ENCODE assay signal across 21 cellular contexts in genomic region chr10:7634142-7634894, GRCh38. TPM values are rescaled to one million over a fixed set of nuclear protein-coding genes. Genes with fewer than 3 reads are reported as not detected.
DNase-seq lines count a peak whose midpoint lies in the region; ATAC-seq and TF ChIP-seq lines count a peak whose summit lies in the region.
"Had no signal": no experiment of that assay in that cellular context is flagged by ENCODE, and none has a peak within 500 bp of the region (broad histone marks: within the 10 kb centered on the region; RNA-seq: fewer than 3 reads in every experiment).

No MANE protein-coding gene starts in this region.

- H3K27ac ChIP-seq in DND-41 (ENCODE audit: low read length) (no peak overlapping the region), esophagus squamous epithelium (peak overlapping the region in 3 of 4 donors; percentile 35 to 78 (median 77)), mesenchymal stem cell (ENCODE audit: low read length, poor library complexity, severe bottlenecking) (no peak overlapping the region), stomach (peak overlapping the region in 4 of 5 donors; percentile 38 to 66 (median 52))
- H3K27ac ChIP-seq: parathyroid adenoma, PC-9, spleen had no signal

- H3K4me3 ChIP-seq in DND-41 (ENCODE audit: low read depth in 1 of 2, low read length in 2 of 2) (no peak overlapping the region), esophagus squamous epithelium (peak overlapping the region in 1 of 4 donors; percentile 23), mesenchymal stem cell (ENCODE audit: insufficient read depth in 1 of 2, low read depth in 1 of 2, low read length in 2 of 2) (peak overlapping the region in 1 of 2 experiments; percentile 46), stomach (no peak overlapping the region)
- H3K4me3 ChIP-seq: PC-9, spleen had no signal

- 75% methylated on average over 10 of the region's 10 CpGs for WGBS in esophagus squamous epithelium, 2 donors
- WGBS in mesenchymal stem cell = 39% methylated on average over 9 of the region's 10 CpGs
- 64 to 79% (median 71%) methylated on average over 10 of the region's 10 CpGs for WGBS in stomach, 5 donors

- H3K27me3 Mint-ChIP-seq in activated CD4-positive, alpha-beta memory T cell treated with anti-CD3 and anti-CD28 coated beads, Interleukin-2, amount 10 ng/mL, durations not matched to agents 7 days and 5 days = peaks cover 7% of the 10 kb centered on the region

- H2AFZ ChIP-seq in DND-41 (ENCODE audit: low read depth, low read length) (0 out of 2 replicates have a peak overlapping the region, but pooled peaks have one; percentile 21), mesenchymal stem cell (ENCODE audit: low read depth, low read length) (no peak overlapping the region)
- H2AFZ ChIP-seq: parathyroid adenoma, PC-9 had no signal

- H3K4me2 ChIP-seq in DND-41 (ENCODE audit: insufficient read depth, low read length) (no peak overlapping the region), mesenchymal stem cell (ENCODE audit: low read length, poor library complexity, severe bottlenecking) (no peak overlapping the region)
- H3K4me2 ChIP-seq: PC-9 had no signal

- POLR2A ChIA-PET in activated CD4-positive, alpha-beta memory T cell treated with anti-CD3 and anti-CD28 coated beads, Interleukin-2, amount 10 ng/mL, durations not matched to agents 7 days and 5 days (lab: Charles Lee) = no interaction called here

- no peak overlapping the region for H3K14ac ChIP-seq in mesenchymal stem cell (ENCODE audit: low read length in 2 of 2)

- no peak for TF ChIP-seq CTCF in DND-41 (IDR thresholded peaks at IDR 0.05; ENCODE audit: borderline replicate concordance, extremely low read depth, low read length, poor library complexity, severe bottlenecking)
- no peak for TF ChIP-seq CTCF in esophagus squamous epithelium (IDR thresholded peaks at IDR 0.05)
- TF ChIP-seq CTCF in stomach (IDR thresholded peaks at IDR 0.05) = no peak

- peaks cover 7% of the 10 kb centered on the region for H3K9me3 Mint-ChIP-seq in activated CD4-positive, alpha-beta memory T cell treated with anti-CD3 and anti-CD28 coated beads, Interleukin-2, amount 10 ng/mL, durations not matched to agents 7 days and 5 days

- H3K27me3 ChIP-seq in DND-41 (ENCODE audit: insufficient read depth, low read length, poor library complexity) (no peaks in the 10 kb centered on the region), esophagus squamous epithelium (no peaks in the 10 kb centered on the region), mesenchymal stem cell (ENCODE audit: control insufficient read depth in 1 of 2, insufficient read depth in 1 of 2, low read length in 2 of 2) (no peaks in the 10 kb centered on the region), stomach (no peaks in the 10 kb centered on the region)

- CTCF ChIA-PET in activated CD4-positive, alpha-beta memory T cell treated with anti-CD3 and anti-CD28 coated beads, Interleukin-2, amount 10 ng/mL, durations not matched to agents 7 days and 5 days (lab: Charles Lee) = interaction anchor here (0.9 kb wide), 1 partner anchor 54 kb away, joined by 3 read pairs; no protein-coding TSS in a partner anchor

- H2BK15ac ChIP-seq in mesenchymal stem cell (ENCODE audit: low read depth, poor library complexity, severe bottlenecking) = no peak overlapping the region

- H3K4me1 ChIP-seq in DND-41 (ENCODE audit: insufficient read depth, low read length) (no peaks in the 10 kb centered on the region), esophagus squamous epithelium (no peaks in the 10 kb centered on the region), mesenchymal stem cell (ENCODE audit: control insufficient read depth, insufficient read depth, low read depth, low read length) (no peaks in the 10 kb centered on the region), stomach (no peaks in the 10 kb centered on the region)
- H3K4me1 ChIP-seq: parathyroid adenoma, spleen had no signal

- no peak for DNase-seq in DND-41
- no peak for DNase-seq in esophagus squamous epithelium (lab: John Stamatoyannopoulos, UW)
- DNase-seq in mesenchymal stem cell = no peak
- no peak for DNase-seq in stomach
- DNase-seq in AG08395 (ENCODE audit: low spot score) = no peak
- no peak for DNase-seq in activated effector memory CD4-positive, alpha-beta T cell treated with anti-CD3 and anti-CD28 coated beads, Interleukin-2, amount 50 U/mL, for 16 hours
- DNase-seq in activated CD4-positive, alpha-beta memory T cell treated with anti-CD3 and anti-CD28 coated beads, Interleukin-2, amount 10 ng/mL, durations not matched to agents 7 days and 5 days = no peak
- DNase-seq in A172 (ENCODE audit: low spot score) = no peak
- DNase-seq: activated effector memory CD4-positive, alpha-beta T cell treated with Interleukin-2 at 50 U/mL for 16 hours; amygdala; CD4-positive, CD25-positive, alpha-beta regulatory T cell; effector memory CD4-positive, alpha-beta T cell; Kasumi-1; NCI-H774; PC-9; spleen; stimulated activated CD8-positive, alpha-beta memory T cell treated with anti-CD3 and anti-CD28 coated beads, Interleukin-4, amount 100 ng/mL, for 48 hours had no signal

- no peak overlapping the region for H2BK120ac ChIP-seq in mesenchymal stem cell (ENCODE audit: low read depth, low read length)

- no peak overlapping the region for H4K91ac ChIP-seq in mesenchymal stem cell (ENCODE audit: low read length)

- no peak for ATAC-seq in DND-41 (ENCODE audit: insufficient read depth, low read depth)
- ATAC-seq: SK-N-SH treated with all-trans-retinoic acid at 6 μM for 48 hours had no signal

- H3K36me3 ChIP-seq in DND-41 (ENCODE audit: insufficient read depth, low read length) (no peaks in the 10 kb centered on the region), esophagus squamous epithelium (peaks cover 0 to 23% (median 0%) of the 10 kb centered on the region in 3 donors), mesenchymal stem cell (ENCODE audit: control insufficient read depth in 1 of 2, insufficient read depth in 2 of 2, low read depth in 1 of 2, low read length in 2 of 2) (no peaks in the 10 kb centered on the region), stomach (peaks cover 0 to 27% (median 8%) of the 10 kb centered on the region in 4 donors)
- H3K36me3 ChIP-seq: spleen had no signal

- H3K23ac ChIP-seq in mesenchymal stem cell (ENCODE audit: low read length in 2 of 2) = no peak overlapping the region

- TF ChIP-seq POLR2A in esophagus squamous epithelium (IDR thresholded peaks at IDR 0.05) (no peak), stomach (IDR thresholded peaks at IDR 0.05) (no peak)

- no peaks in the 10 kb centered on the region for H3K4me1 Mint-ChIP-seq in activated CD4-positive, alpha-beta memory T cell treated with anti-CD3 and anti-CD28 coated beads, Interleukin-2, amount 10 ng/mL, durations not matched to agents 7 days and 5 days
- H3K4me1 Mint-ChIP-seq: CD4-positive, CD25-positive, alpha-beta regulatory T cell; central memory CD8-positive, alpha-beta T cell had no signal

- H3K79me2 ChIP-seq in DND-41 (ENCODE audit: insufficient read depth, low read length) = no peaks in the 10 kb centered on the region
- H3K79me2 ChIP-seq: parathyroid adenoma had no signal

- H4K8ac ChIP-seq in mesenchymal stem cell (ENCODE audit: low read length) = no peak overlapping the region

- H3K9ac ChIP-seq in DND-41 (ENCODE audit: low read depth, low read length) (no peak overlapping the region), mesenchymal stem cell (ENCODE audit: low read length) (peak overlapping the region; percentile 72)
- H3K9ac ChIP-seq: parathyroid adenoma had no signal

- H3K9me3 ChIP-seq in DND-41 (ENCODE audit: insufficient read depth, low read length, severe bottlenecking) = no peaks in the 10 kb centered on the region
- H3K9me3 ChIP-seq in esophagus squamous epithelium = no peaks in the 10 kb centered on the region
- peaks cover 8% of the 10 kb centered on the region for H3K9me3 ChIP-seq in mesenchymal stem cell (ENCODE audit: control insufficient read depth, low read length)
- H3K9me3 ChIP-seq in stomach = peaks cover 0 to 10% (median 0%) of the 10 kb centered on the region in 4 donors

- H4K20me1 ChIP-seq in DND-41 (ENCODE audit: insufficient read depth, low read length) = no peaks in the 10 kb centered on the region

- H3K36me3 Mint-ChIP-seq in activated CD4-positive, alpha-beta memory T cell treated with anti-CD3 and anti-CD28 coated beads, Interleukin-2, amount 10 ng/mL, durations not matched to agents 7 days and 5 days (ENCODE audit: low read depth) = no peaks in the 10 kb centered on the region
- H3K36me3 Mint-ChIP-seq: CD4-positive, CD25-positive, alpha-beta regulatory T cell had no signal

- no peak overlapping the region for H3K18ac ChIP-seq in mesenchymal stem cell (ENCODE audit: low read depth in 1 of 2, low read length in 2 of 2)

- no peak for TF ChIP-seq EP300 in stomach (IDR thresholded peaks at IDR 0.05)

- H3K4ac ChIP-seq in mesenchymal stem cell (ENCODE audit: low read depth in 1 of 2, low read length in 2 of 2) = no peak overlapping the region

- H2AK5ac ChIP-seq in mesenchymal stem cell (ENCODE audit: low read length, severe bottlenecking) = no peak overlapping the region

- no peak overlapping the region for H2BK12ac ChIP-seq in mesenchymal stem cell (ENCODE audit: low read length in 2 of 2)

- no peak overlapping the region for H2BK5ac ChIP-seq in mesenchymal stem cell (ENCODE audit: low read depth, low read length, poor library complexity, severe bottlenecking)

- H3K27ac Mint-ChIP-seq in activated CD4-positive, alpha-beta memory T cell treated with anti-CD3 and anti-CD28 coated beads, Interleukin-2, amount 10 ng/mL, durations not matched to agents 7 days and 5 days = no peak overlapping the region
- H3K27ac Mint-ChIP-seq: CD4-positive, CD25-positive, alpha-beta regulatory T cell had no signal

- no peaks in the 10 kb centered on the region for H3K79me1 ChIP-seq in mesenchymal stem cell (replicated peaks; ENCODE audit: low read length, poor library complexity, severe bottlenecking)

- no peak overlapping the region for H3K4me3 Mint-ChIP-seq in activated CD4-positive, alpha-beta memory T cell treated with anti-CD3 and anti-CD28 coated beads, Interleukin-2, amount 10 ng/mL, durations not matched to agents 7 days and 5 days
- H3K4me3 Mint-ChIP-seq: CD4-positive, CD25-positive, alpha-beta regulatory T cell; central memory CD8-positive, alpha-beta T cell had no signal

- intact Hi-C loops in esophagus squamous epithelium (cut with DNase I) = no loop called here
- intact Hi-C loops in stomach (cut with DNase I; ENCODE audit: low total_unique reads) = no loop called here

RNA-seq across cellular contexts. Expression of gene ITIH5, which starts 32.4 kb away (rescaled TPM):
- 10 to 100 TPM in 1 of 4 donors, 1 to 10 TPM in 3; 2.2 to 21.4 (median 3.3) TPM for total RNA-seq in esophagus squamous epithelium
- polyA plus RNA-seq in mesenchymal stem cell (2013, experiment 1 of 2) = 0.04 TPM
- 0.11 TPM for polyA plus RNA-seq in mesenchymal stem cell (2013, experiment 2 of 2)
- total RNA-seq in stomach = 10 to 100 TPM; 10.4 to 28.6 (median 24.4) TPM
- 1 to 10 TPM; 4.0 to 6.4 (median 4.1) TPM for polyA plus RNA-seq in stomach
- not detected for total RNA-seq in activated CD4-positive, alpha-beta memory T cell treated with anti-CD3 and anti-CD28 coated beads, Interleukin-2, amount 10 ng/mL, durations not matched to agents 7 days and 5 days
- 0.09 and 0.14 TPM in 2 replicates for total RNA-seq in A172 (2014; rRNA removed; shearing (Covaris generic))
- total RNA-seq: CD4-positive, CD25-positive, alpha-beta regulatory T cell; HT-29; PC-9 had no signal
- polyA plus RNA-seq: CD4-positive, CD25-positive, alpha-beta regulatory T cell had no signal

Comparison
In these comparisons a context has a peak if more than half of its experiments do, and no peak if none do; other contexts are left out.
1. H3K27ac ChIP-seq: peak in esophagus squamous epithelium (3 of 4) and stomach (4 of 5); none in DND-41 (single experiment) and mesenchymal stem cell (single experiment).